Comparison of ENCODE assay signal across 8 cellular contexts in genomic region chr6:43455034-43455747, GRCh38. TPM values are rescaled to one million over a fixed set of nuclear protein-coding genes. Genes with fewer than 3 reads are reported as not detected.
DNase-seq lines count a peak whose midpoint lies in the region; ATAC-seq and TF ChIP-seq lines count a peak whose summit lies in the region.

A gene with protein sequence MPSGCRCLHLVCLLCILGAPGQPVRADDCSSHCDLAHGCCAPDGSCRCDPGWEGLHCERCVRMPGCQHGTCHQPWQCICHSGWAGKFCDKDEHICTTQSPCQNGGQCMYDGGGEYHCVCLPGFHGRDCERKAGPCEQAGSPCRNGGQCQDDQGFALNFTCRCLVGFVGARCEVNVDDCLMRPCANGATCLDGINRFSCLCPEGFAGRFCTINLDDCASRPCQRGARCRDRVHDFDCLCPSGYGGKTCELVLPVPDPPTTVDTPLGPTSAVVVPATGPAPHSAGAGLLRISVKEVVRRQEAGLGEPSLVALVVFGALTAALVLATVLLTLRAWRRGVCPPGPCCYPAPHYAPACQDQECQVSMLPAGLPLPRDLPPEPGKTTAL (minus strand): TSS chr6:43455548. CDS start chr6:43454825, 723 bp downstream.

- in situ Hi-C loops in Caki2 (cut with HindIII; ENCODE audit: low pct_unique_long_range_greater_than_20kb, low sequenced_read_pairs) = no loop called here

- H3K4me3 ChIP-seq in effector memory CD4-positive, alpha-beta T cell (ENCODE audit: insufficient read depth, low read depth, low read length, poor library complexity, severe bottlenecking) = peak within 1 kb of the TSS; percentile 78
- H3K4me3 ChIP-seq in mucosa of rectum (ENCODE audit: low read length in 2 of 2) = peak within 1 kb of the TSS; percentile 62 to 65
- H3K4me3 ChIP-seq in thoracic aorta = peak within 1 kb of the TSS; percentile 68

- ATAC-seq in HG03460 (IDR thresholded peaks at IDR 0.05; ENCODE audit: unreplicated experiment) (peak; percentile 46), thoracic aorta (ENCODE audit: insufficient number of reproducible peaks, low FRiP score, low read depth) (no peak)

- no peaks in the 10 kb centered on the region for H3K9me3 ChIP-seq in effector memory CD4-positive, alpha-beta T cell (ENCODE audit: control insufficient read depth, low read length)
- H3K9me3 ChIP-seq in mucosa of rectum (ENCODE audit: control insufficient read depth in 2 of 2, low read length in 2 of 2) (no peaks in the 10 kb centered on the region), thoracic aorta (no peaks in the 10 kb centered on the region)

- no peak for TF ChIP-seq CTCF in thoracic aorta (IDR thresholded peaks at IDR 0.05)

- peaks cover 8% of the 10 kb centered on the region for H3K36me3 ChIP-seq in effector memory CD4-positive, alpha-beta T cell (ENCODE audit: control insufficient read depth, insufficient read depth, low read length)
- H3K36me3 ChIP-seq in mucosa of rectum (ENCODE audit: control insufficient read depth in 2 of 2, insufficient read depth in 2 of 2, low read length in 2 of 2) (peaks cover 14 to 18% of the 10 kb centered on the region in 2 donors), thoracic aorta (peaks cover 9% of the 10 kb centered on the region)

- peaks cover 12% of the 10 kb centered on the region for H3K4me1 ChIP-seq in effector memory CD4-positive, alpha-beta T cell (ENCODE audit: control insufficient read depth, insufficient read depth, low read length, poor library complexity, severe bottlenecking)
- H3K4me1 ChIP-seq in mucosa of rectum (ENCODE audit: control insufficient read depth in 2 of 2, insufficient read depth in 2 of 2, low read length in 2 of 2) (peaks cover 0 to 4% of the 10 kb centered on the region in 2 donors), thoracic aorta (ENCODE audit: control insufficient read depth in 1 of 2, low read depth in 2 of 2) (peaks cover 0 to 13% of the 10 kb centered on the region in 2 donors)

- H3K9ac ChIP-seq in mucosa of rectum (ENCODE audit: low read depth in 1 of 2, low read length in 2 of 2) = peak within 1 kb of the TSS in 1 of 2 donors; percentile 48

- H3K27me3 ChIP-seq in effector memory CD4-positive, alpha-beta T cell (replicated peaks; ENCODE audit: control insufficient read depth, insufficient read depth, low read length, poor library complexity, severe bottlenecking) = no peaks in the 10 kb centered on the region
- H3K27me3 ChIP-seq in mucosa of rectum (ENCODE audit: control insufficient read depth in 2 of 2, insufficient read depth in 2 of 2, low read length in 2 of 2) (peaks cover 3 to 12% of the 10 kb centered on the region in 2 donors), thoracic aorta (replicated peaks; ENCODE audit: insufficient read depth) (peaks cover 4% of the 10 kb centered on the region)

- peak; percentile 22 for DNase-seq in Caki2 (ENCODE audit: low read depth)
- DNase-seq in activated CD4-positive, alpha-beta T cell treated with anti-CD3 and anti-CD28 coated beads for 4 hours = peak; percentile 32 to 41
- DNase-seq in effector memory CD4-positive, alpha-beta T cell = peak; percentile 7 to 14 (median 9)
- DNase-seq in thoracic aorta (ENCODE audit: low spot score) = no peak
- DNase-seq in GDM1 (lab: John Stamatoyannopoulos, UW) = no peak
- DNase-seq in RKO (ENCODE audit: low spot score) = no peak

- no peak within 1 kb of the TSS for H3K27ac ChIP-seq in effector memory CD4-positive, alpha-beta T cell (ENCODE audit: insufficient read depth, low read length, poor library complexity, severe bottlenecking)
- no peak within 1 kb of the TSS for H3K27ac ChIP-seq in mucosa of rectum (ENCODE audit: low read depth in 2 of 2, low read length in 2 of 2)
- H3K27ac ChIP-seq in thoracic aorta = no peak within 1 kb of the TSS

RNA-seq across cellular contexts. Expression of the gene that starts here (rescaled TPM):
- total RNA-seq in Caki2 (2014; rRNA removed; shearing (Covaris generic); ENCODE audit: low replicate concordance) = 0.07 TPM in 1 of 2 replicates, not detected in the other
- not detected for total RNA-seq in thoracic aorta

Comparison
In these comparisons a context has a peak if more than half of its experiments do, and no peak if none do; other contexts are left out.
1. Peak in DNase-seq in Caki2; RNA of the gene not detected or under 1 TPM.
2. DNase-seq: peak in activated CD4-positive, alpha-beta T cell treated with anti-CD3 and anti-CD28 coated beads for 4 hours (2 of 2) and effector memory CD4-positive, alpha-beta T cell (3 of 3); none in thoracic aorta (single experiment), GDM1 (single experiment) and RKO (single experiment).
3. Peak in every context shown above with its lines, with median percentiles within 50 percentile points of each other: H3K4me3 ChIP-seq.